In genomic region chr11:1978865-1979473, GRCh38 we compare ENCODE assay signal across 12 cellular contexts. TPM values are rescaled to one million over a fixed set of nuclear protein-coding genes. Genes with fewer than 3 reads are reported as not detected.
"Had no signal": no experiment of that assay in that cellular context is flagged by ENCODE, and none has a peak within 500 bp of the region (broad histone marks: within the 10 kb centered on the region; RNA-seq: fewer than 3 reads in every experiment).

No MANE protein-coding gene starts in this region.

- H3K4me1 Mint-ChIP-seq: mesothelial cell of epicardium, T-helper 17 cell had no signal

- H3K36me3 ChIP-seq: breast epithelium, right atrium auricular region had no signal

- ATAC-seq: activated naive CD4-positive, alpha-beta T cell treated with anti-CD3 and anti-CD28 coated beads, Interleukin-2, amount 50 U/mL, for 72 hours; esophagus mucosa; T-helper 17 cell had no signal

- H3K4me3 Mint-ChIP-seq: mesothelial cell of epicardium; stimulated activated naive CD8-positive, alpha-beta T cell treated with anti-CD3 and anti-CD28 coated beads, Interleukin-15, Interleukin-2, amounts not matched to agents 100 ng/mL and 50 ng/mL, for 24 hours; T-helper 17 cell had no signal

- H3K27ac ChIP-seq: breast epithelium, right atrium auricular region, testis had no signal

- DNase-seq: activated CD4-positive, CD25-positive, alpha-beta regulatory T cell; activated T-cell treated with anti-CD3 and anti-CD28 coated beads, Interleukin-2, amount 50 U/mL, for 1 hour; T-helper 17 cell; testis had no signal

- H3K27ac Mint-ChIP-seq: activated naive CD4-positive, alpha-beta T cell treated with anti-CD3 and anti-CD28 coated beads, Interleukin-2, amount 50 U/mL, for 72 hours; mesothelial cell of epicardium; stimulated activated naive CD8-positive, alpha-beta T cell treated with anti-CD3 and anti-CD28 coated beads, Interleukin-15, Interleukin-2, amounts not matched to agents 100 ng/mL and 50 ng/mL, for 24 hours; T-helper 17 cell had no signal

- H3K27me3 ChIP-seq: breast epithelium, right atrium auricular region, testis had no signal

- H3K9me3 Mint-ChIP-seq: activated naive CD4-positive, alpha-beta T cell treated with anti-CD3 and anti-CD28 coated beads, Interleukin-2, amount 50 U/mL, for 72 hours; mesothelial cell of epicardium; stimulated activated naive CD8-positive, alpha-beta T cell treated with anti-CD3 and anti-CD28 coated beads, Interleukin-15, Interleukin-2, amounts not matched to agents 100 ng/mL and 50 ng/mL, for 24 hours had no signal

- H3K9me3 ChIP-seq: breast epithelium, right atrium auricular region, testis had no signal

- H3K4me3 ChIP-seq: breast epithelium, right atrium auricular region, testis had no signal

- H3K36me3 Mint-ChIP-seq: activated naive CD4-positive, alpha-beta T cell treated with anti-CD3 and anti-CD28 coated beads, Interleukin-2, amount 50 U/mL, for 72 hours; mesothelial cell of epicardium had no signal

- H3K27me3 Mint-ChIP-seq: stimulated activated naive CD8-positive, alpha-beta T cell treated with anti-CD3 and anti-CD28 coated beads, Interleukin-15, Interleukin-2, amounts not matched to agents 100 ng/mL and 50 ng/mL, for 24 hours; T-helper 17 cell had no signal

- H3K4me1 ChIP-seq: breast epithelium, right atrium auricular region, testis had no signal

RNA-seq across cellular contexts. Expression of gene H19, which starts 18.7 kb away (rescaled TPM):
- total RNA-seq: T-helper 17 cell had no signal

RNA-seq across cellular contexts. Expression of gene TNNT3, which starts 59.5 kb away (rescaled TPM):
- total RNA-seq: dermis microvascular lymphatic vessel endothelial cell, fibroblast of villous mesenchyme had no signal
